Comparison of ENCODE assay signal across 1 cellular context in the genomic region with DNA sequence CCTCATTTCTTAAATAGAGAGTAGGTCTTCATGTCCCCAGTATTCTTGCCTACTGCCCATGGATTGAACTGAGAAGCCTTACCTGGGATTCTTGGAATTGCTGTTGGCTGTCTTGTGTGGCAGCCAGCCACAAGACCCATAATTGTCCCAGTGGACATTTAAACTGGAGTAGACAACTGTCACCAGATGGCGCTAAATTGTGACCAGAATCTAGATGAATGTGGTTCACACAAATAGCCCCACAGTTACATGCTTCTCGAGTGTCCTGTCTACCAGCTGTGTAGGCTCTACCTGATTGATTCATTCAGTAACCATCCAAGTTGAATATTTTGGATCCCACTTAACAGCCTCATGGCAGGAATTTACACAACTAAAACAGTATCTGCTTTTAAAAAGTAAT.
A peak's percentile ranks its signal among the peaks of the same experiment; 100 is the strongest.
TF ChIP-seq lines count a peak whose summit lies in the region.

No MANE protein-coding gene starts in this region.

TF ChIP-seq in HepG2, 621 proteins besides CTCF, POLR2A, EP300 and RAD21 (continued from another document and continues in another):
- TF ChIP-seq, protein P1, sequence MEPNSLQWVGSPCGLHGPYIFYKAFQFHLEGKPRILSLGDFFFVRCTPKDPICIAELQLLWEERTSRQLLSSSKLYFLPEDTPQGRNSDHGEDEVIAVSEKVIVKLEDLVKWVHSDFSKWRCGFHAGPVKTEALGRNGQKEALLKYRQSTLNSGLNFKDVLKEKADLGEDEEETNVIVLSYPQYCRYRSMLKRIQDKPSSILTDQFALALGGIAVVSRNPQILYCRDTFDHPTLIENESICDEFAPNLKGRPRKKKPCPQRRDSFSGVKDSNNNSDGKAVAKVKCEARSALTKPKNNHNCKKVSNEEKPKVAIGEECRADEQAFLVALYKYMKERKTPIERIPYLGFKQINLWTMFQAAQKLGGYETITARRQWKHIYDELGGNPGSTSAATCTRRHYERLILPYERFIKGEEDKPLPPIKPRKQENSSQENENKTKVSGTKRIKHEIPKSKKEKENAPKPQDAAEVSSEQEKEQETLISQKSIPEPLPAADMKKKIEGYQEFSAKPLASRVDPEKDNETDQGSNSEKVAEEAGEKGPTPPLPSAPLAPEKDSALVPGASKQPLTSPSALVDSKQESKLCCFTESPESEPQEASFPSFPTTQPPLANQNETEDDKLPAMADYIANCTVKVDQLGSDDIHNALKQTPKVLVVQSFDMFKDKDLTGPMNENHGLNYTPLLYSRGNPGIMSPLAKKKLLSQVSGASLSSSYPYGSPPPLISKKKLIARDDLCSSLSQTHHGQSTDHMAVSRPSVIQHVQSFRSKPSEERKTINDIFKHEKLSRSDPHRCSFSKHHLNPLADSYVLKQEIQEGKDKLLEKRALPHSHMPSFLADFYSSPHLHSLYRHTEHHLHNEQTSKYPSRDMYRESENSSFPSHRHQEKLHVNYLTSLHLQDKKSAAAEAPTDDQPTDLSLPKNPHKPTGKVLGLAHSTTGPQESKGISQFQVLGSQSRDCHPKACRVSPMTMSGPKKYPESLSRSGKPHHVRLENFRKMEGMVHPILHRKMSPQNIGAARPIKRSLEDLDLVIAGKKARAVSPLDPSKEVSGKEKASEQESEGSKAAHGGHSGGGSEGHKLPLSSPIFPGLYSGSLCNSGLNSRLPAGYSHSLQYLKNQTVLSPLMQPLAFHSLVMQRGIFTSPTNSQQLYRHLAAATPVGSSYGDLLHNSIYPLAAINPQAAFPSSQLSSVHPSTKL (CRISPR knock-in tag; IDR thresholded peaks at IDR 0.05), result peak; percentile 52
- TF ChIP-seq MED1 (CRISPR knock-in tag; IDR thresholded peaks at IDR 0.05) (no peak; the same call in 1 of the 2 replicates), ZNF235 (CRISPR knock-in tag; IDR thresholded peaks at IDR 0.05; ENCODE audit: borderline replicate concordance) (no peak), NCOR1 (IDR thresholded peaks at IDR 0.05; ENCODE audit: borderline replicate concordance, low read length) (no peak; the same call in 1 of the 2 replicates), SALL1 (CRISPR knock-in tag; IDR thresholded peaks at IDR 0.05) (no peak; the same call in 1 of the 2 replicates), TSC22D2 (CRISPR knock-in tag; IDR thresholded peaks at IDR 0.05; ENCODE audit: borderline replicate concordance) (0 out of 2 replicates have a peak, but pooled peaks have one; percentile 52), CBX1 (IDR thresholded peaks at IDR 0.05; ENCODE audit: low read depth) (no peak), ZNF253 (CRISPR knock-in tag; IDR thresholded peaks at IDR 0.05; ENCODE audit: borderline replicate concordance) (no peak), ZNF446 (CRISPR knock-in tag; IDR thresholded peaks at IDR 0.05) (no peak), CHCHD3 (CRISPR knock-in tag; IDR thresholded peaks at IDR 0.05) (no peak), GATAD2A (CRISPR knock-in tag; IDR thresholded peaks at IDR 0.05) (peak; percentile 79; the same call in 1 of the 2 replicates), ZNF550 (CRISPR knock-in tag; IDR thresholded peaks at IDR 0.05; ENCODE audit: borderline replicate concordance) (no peak), XRCC5 (optimal IDR thresholded peaks at IDR 0.05; ENCODE audit: low read length) (peak; percentile 44), PHF8 (CRISPR knock-in tag; IDR thresholded peaks at IDR 0.05) (no peak), ARHGAP35 (CRISPR knock-in tag; IDR thresholded peaks at IDR 0.05; ENCODE audit: borderline replicate concordance) (no peak), LCORL (IDR thresholded peaks at IDR 0.05) (no peak), LCORL (CRISPR knock-in tag; IDR thresholded peaks at IDR 0.05) (peak; percentile 30; the same call in 1 of the 2 replicates), ZBTB38 (CRISPR knock-in tag; IDR thresholded peaks at IDR 0.05) (no peak), SAFB2 (CRISPR knock-in tag; IDR thresholded peaks at IDR 0.05; ENCODE audit: borderline replicate concordance, low read depth) (no peak), NFIC (IDR thresholded peaks at IDR 0.05; ENCODE audit: low read length) (no peak), ZKSCAN8 (CRISPR knock-in tag; IDR thresholded peaks at IDR 0.05; ENCODE audit: borderline replicate concordance) (peak; percentile 64; the same call in 1 of the 2 replicates), GLI4 (CRISPR knock-in tag; IDR thresholded peaks at IDR 0.05; ENCODE audit: borderline replicate concordance) (no peak), MTF2 (CRISPR knock-in tag; IDR thresholded peaks at IDR 0.05; ENCODE audit: borderline replicate concordance) (no peak), ZIK1 (CRISPR knock-in tag; IDR thresholded peaks at IDR 0.05; ENCODE audit: borderline replicate concordance, low read depth) (no peak), POGZ (CRISPR knock-in tag; IDR thresholded peaks at IDR 0.05) (0 out of 2 replicates have a peak, but pooled peaks have one; percentile 54), CBFB (CRISPR knock-in tag; IDR thresholded peaks at IDR 0.05) (no peak), ZNF530 (CRISPR knock-in tag; IDR thresholded peaks at IDR 0.05; ENCODE audit: low read depth) (no peak), GATAD1 (CRISPR knock-in tag; IDR thresholded peaks at IDR 0.05) (peak; percentile 36; the same call in 1 of the 2 replicates), HDAC2 (CRISPR knock-in tag; IDR thresholded peaks at IDR 0.05) (0 out of 2 replicates have a peak, but pooled peaks have one; percentile 32), ZNF180 (CRISPR knock-in tag; IDR thresholded peaks at IDR 0.05; ENCODE audit: borderline replicate concordance, low read depth) (no peak), CBX2 (IDR thresholded peaks at IDR 0.05; ENCODE audit: low read depth, low read length) (no peak), CBX2 (CRISPR knock-in tag; IDR thresholded peaks at IDR 0.05; ENCODE audit: low read depth) (no peak), ZNF724P (CRISPR knock-in tag; IDR thresholded peaks at IDR 0.05; ENCODE audit: borderline replicate concordance) (no peak), ZNF7 (CRISPR knock-in tag; IDR thresholded peaks at IDR 0.05) (no peak), NR2F1 (CRISPR knock-in tag; IDR thresholded peaks at IDR 0.05) (no peak), ZFP37 (CRISPR knock-in tag; IDR thresholded peaks at IDR 0.05; ENCODE audit: borderline replicate concordance) (no peak), ZNF441 (CRISPR knock-in tag; IDR thresholded peaks at IDR 0.05; ENCODE audit: borderline replicate concordance) (no peak), NFE2L1 (CRISPR knock-in tag; IDR thresholded peaks at IDR 0.05; ENCODE audit: borderline replicate concordance) (no peak), ZNF644 (CRISPR knock-in tag; IDR thresholded peaks at IDR 0.05; ENCODE audit: low read depth) (peak; percentile 73), ZNF850 (CRISPR knock-in tag; conservative IDR thresholded peaks at IDR 0.05) (no peak), RARA (CRISPR knock-in tag; IDR thresholded peaks at IDR 0.05) (0 out of 2 replicates have a peak, but pooled peaks have one; percentile 24), ZNF670 (CRISPR knock-in tag; IDR thresholded peaks at IDR 0.05; ENCODE audit: borderline replicate concordance) (0 out of 2 replicates have a peak, but pooled peaks have one; percentile 11), RCOR2 (CRISPR knock-in tag; IDR thresholded peaks at IDR 0.05) (no peak)
- TF ChIP-seq, protein P2, sequence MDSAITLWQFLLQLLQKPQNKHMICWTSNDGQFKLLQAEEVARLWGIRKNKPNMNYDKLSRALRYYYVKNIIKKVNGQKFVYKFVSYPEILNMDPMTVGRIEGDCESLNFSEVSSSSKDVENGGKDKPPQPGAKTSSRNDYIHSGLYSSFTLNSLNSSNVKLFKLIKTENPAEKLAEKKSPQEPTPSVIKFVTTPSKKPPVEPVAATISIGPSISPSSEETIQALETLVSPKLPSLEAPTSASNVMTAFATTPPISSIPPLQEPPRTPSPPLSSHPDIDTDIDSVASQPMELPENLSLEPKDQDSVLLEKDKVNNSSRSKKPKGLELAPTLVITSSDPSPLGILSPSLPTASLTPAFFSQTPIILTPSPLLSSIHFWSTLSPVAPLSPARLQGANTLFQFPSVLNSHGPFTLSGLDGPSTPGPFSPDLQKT (CRISPR knock-in tag; IDR thresholded peaks at IDR 0.05; ENCODE audit: borderline replicate concordance), result no peak
- TF ChIP-seq, protein P3, sequence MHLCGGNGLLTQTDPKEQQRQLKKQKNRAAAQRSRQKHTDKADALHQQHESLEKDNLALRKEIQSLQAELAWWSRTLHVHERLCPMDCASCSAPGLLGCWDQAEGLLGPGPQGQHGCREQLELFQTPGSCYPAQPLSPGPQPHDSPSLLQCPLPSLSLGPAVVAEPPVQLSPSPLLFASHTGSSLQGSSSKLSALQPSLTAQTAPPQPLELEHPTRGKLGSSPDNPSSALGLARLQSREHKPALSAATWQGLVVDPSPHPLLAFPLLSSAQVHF (CRISPR knock-in tag; IDR thresholded peaks at IDR 0.05), result no peak
- TF ChIP-seq, protein P4, sequence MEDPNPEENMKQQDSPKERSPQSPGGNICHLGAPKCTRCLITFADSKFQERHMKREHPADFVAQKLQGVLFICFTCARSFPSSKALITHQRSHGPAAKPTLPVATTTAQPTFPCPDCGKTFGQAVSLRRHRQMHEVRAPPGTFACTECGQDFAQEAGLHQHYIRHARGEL (CRISPR knock-in tag; IDR thresholded peaks at IDR 0.05), result no peak
- TF ChIP-seq, protein P5, sequence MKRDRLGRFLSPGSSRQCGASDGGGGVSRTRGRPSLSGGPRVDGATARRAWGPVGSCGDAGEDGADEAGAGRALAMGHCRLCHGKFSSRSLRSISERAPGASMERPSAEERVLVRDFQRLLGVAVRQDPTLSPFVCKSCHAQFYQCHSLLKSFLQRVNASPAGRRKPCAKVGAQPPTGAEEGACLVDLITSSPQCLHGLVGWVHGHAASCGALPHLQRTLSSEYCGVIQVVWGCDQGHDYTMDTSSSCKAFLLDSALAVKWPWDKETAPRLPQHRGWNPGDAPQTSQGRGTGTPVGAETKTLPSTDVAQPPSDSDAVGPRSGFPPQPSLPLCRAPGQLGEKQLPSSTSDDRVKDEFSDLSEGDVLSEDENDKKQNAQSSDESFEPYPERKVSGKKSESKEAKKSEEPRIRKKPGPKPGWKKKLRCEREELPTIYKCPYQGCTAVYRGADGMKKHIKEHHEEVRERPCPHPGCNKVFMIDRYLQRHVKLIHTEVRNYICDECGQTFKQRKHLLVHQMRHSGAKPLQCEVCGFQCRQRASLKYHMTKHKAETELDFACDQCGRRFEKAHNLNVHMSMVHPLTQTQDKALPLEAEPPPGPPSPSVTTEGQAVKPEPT (CRISPR knock-in tag; IDR thresholded peaks at IDR 0.05; ENCODE audit: low read depth), result no peak
- TF ChIP-seq, protein P6, sequence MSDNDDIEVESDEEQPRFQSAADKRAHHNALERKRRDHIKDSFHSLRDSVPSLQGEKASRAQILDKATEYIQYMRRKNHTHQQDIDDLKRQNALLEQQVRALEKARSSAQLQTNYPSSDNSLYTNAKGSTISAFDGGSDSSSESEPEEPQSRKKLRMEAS (IDR thresholded peaks at IDR 0.05), result 0 out of 2 replicates have a peak, but pooled peaks have one; percentile 9
- TF ChIP-seq, protein P7, sequence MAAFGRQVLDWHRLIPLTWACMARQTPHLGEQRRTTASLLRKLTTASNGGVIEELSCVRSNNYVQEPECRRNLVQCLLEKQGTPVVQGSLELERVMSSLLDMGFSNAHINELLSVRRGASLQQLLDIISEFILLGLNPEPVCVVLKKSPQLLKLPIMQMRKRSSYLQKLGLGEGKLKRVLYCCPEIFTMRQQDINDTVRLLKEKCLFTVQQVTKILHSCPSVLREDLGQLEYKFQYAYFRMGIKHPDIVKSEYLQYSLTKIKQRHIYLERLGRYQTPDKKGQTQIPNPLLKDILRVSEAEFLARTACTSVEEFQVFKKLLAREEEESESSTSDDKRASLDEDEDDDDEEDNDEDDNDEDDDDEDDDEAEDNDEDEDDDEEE (CRISPR knock-in tag; IDR thresholded peaks at IDR 0.05), result no peak
- TF ChIP-seq, protein P8, sequence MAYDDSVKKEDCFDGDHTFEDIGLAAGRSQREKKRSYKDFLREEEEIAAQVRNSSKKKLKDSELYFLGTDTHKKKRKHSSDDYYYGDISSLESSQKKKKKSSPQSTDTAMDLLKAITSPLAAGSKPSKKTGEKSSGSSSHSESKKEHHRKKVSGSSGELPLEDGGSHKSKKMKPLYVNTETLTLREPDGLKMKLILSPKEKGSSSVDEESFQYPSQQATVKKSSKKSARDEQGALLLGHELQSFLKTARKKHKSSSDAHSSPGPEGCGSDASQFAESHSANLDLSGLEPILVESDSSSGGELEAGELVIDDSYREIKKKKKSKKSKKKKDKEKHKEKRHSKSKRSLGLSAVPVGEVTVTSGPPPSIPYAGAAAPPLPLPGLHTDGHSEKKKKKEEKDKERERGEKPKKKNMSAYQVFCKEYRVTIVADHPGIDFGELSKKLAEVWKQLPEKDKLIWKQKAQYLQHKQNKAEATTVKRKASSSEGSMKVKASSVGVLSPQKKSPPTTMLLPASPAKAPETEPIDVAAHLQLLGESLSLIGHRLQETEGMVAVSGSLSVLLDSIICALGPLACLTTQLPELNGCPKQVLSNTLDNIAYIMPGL (CRISPR knock-in tag; IDR thresholded peaks at IDR 0.05; ENCODE audit: borderline replicate concordance in 1 of 2, low read depth in 1 of 2), result peak; percentile 43 to 62; a peak in 1 of 4 replicates
- TF ChIP-seq, protein P9, sequence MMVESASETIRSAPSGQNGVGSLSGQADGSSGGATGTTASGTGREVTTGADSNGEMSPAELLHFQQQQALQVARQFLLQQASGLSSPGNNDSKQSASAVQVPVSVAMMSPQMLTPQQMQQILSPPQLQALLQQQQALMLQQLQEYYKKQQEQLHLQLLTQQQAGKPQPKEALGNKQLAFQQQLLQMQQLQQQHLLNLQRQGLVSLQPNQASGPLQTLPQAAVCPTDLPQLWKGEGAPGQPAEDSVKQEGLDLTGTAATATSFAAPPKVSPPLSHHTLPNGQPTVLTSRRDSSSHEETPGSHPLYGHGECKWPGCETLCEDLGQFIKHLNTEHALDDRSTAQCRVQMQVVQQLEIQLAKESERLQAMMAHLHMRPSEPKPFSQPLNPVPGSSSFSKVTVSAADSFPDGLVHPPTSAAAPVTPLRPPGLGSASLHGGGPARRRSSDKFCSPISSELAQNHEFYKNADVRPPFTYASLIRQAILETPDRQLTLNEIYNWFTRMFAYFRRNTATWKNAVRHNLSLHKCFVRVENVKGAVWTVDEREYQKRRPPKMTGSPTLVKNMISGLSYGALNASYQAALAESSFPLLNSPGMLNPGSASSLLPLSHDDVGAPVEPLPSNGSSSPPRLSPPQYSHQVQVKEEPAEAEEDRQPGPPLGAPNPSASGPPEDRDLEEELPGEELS (CRISPR knock-in tag; IDR thresholded peaks at IDR 0.05), result no peak
- TF ChIP-seq, protein P10, sequence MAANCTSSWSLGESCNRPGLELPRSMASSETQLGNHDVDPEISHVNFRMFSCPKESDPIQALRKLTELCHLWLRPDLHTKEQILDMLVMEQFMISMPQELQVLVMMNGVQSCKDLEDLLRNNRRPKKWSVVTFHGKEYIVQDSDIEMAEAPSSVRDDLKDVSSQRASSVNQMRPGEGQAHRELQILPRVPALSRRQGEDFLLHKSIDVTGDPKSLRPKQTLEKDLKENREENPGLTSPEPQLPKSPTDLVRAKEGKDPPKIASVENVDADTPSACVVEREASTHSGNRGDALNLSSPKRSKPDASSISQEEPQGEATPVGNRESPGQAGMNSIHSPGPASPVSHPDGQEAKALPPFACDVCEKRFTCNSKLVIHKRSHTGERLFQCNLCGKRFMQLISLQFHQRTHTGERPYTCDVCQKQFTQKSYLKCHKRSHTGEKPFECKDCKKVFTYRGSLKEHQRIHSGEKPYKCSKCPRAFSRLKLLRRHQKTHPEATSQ (CRISPR knock-in tag; IDR thresholded peaks at IDR 0.05; ENCODE audit: borderline replicate concordance), result no peak; the same call in 1 of the 2 replicates
